In genomic region chr6:75526502-75527127, GRCh38 we compare ENCODE assay signal across 1 cellular context.
A peak's percentile ranks its signal among the peaks of the same experiment; 100 is the strongest.
TF ChIP-seq lines count a peak whose summit lies in the region.

No MANE protein-coding gene starts in this region.

TF ChIP-seq in K562, 482 proteins besides CTCF, POLR2A, EP300 and RAD21 (continued from another document):
- no peak for TF ChIP-seq TSHZ1 (CRISPR knock-in tag; IDR thresholded peaks at IDR 0.05)
- TF ChIP-seq SNIP1 (IDR thresholded peaks at IDR 0.05; ENCODE audit: low read depth): no peak
- TF ChIP-seq EWSR1 (IDR thresholded peaks at IDR 0.05; ENCODE audit: borderline replicate concordance, low read depth, partially characterized antibody): no peak
- TF ChIP-seq ZNF143 (CRISPR knock-in tag; IDR thresholded peaks at IDR 0.05): no peak
- peak; percentile 78 for TF ChIP-seq CEBPB (tag; IDR thresholded peaks at IDR 0.05)
- TF ChIP-seq SMC3 (conservative IDR thresholded peaks at IDR 0.05; ENCODE audit: insufficient read depth, low read depth, low read length): peak; percentile 83
- TF ChIP-seq KDM4B (IDR thresholded peaks at IDR 0.05; ENCODE audit: borderline replicate concordance in 2 of 2, low read depth in 1 of 2): no peak
- TF ChIP-seq PTRF (tag; IDR thresholded peaks at IDR 0.05): no peak
- TF ChIP-seq DEAF1 (CRISPR knock-in tag; IDR thresholded peaks at IDR 0.05): peak; percentile 81
- TF ChIP-seq ARID2 (IDR thresholded peaks at IDR 0.05): peak; percentile 20; the same call in 1 of the 2 replicates
- TF ChIP-seq CEBPG (CRISPR knock-in tag; IDR thresholded peaks at IDR 0.05): no peak
- peak; percentile 76 to 91 for TF ChIP-seq CEBPG (tag; conservative IDR thresholded peaks at IDR 0.05 in 1 of 2, IDR thresholded peaks at IDR 0.05 in 1 of 2)
